Comparison of ENCODE assay signal across 2 cellular contexts in the genomic region with DNA sequence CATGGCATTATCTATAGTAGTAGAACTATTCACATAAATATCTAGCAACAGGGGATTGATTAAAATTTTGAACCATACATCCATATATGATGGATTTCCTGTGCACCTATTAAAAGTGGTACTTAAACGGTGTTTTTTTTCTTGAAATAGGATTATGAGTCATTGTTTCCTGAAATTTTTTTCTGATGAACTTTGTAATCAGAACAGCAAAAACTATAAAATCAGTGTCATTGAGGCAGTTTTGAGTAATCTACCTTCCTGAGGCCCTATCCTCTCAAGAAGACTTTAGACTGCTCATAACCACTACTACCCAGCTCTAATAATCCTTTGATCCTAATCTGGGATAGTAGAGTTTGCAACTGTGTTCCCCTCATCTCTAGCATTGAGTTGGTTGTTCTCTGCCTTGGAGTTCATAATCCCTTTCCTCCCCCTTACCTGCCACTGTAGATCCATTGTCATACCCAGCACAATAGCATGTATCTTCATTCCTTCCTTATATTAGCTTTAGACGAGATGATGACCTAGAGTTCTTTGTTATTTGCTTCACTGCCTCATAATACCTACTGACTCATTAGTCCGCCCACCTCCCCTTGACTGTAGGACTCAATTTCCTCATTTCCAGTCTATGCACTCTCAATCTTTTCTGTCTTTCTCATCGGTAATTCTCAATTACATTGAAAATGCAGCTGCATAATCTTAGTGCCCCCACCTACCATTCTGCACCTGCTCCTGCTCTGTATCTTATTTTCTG.
TF ChIP-seq lines count a peak whose summit lies in the region.

No MANE protein-coding gene starts in this region.

TF ChIP-seq in SK-N-SH, 30 proteins besides CTCF, POLR2A, EP300 and RAD21 (continued from another document):
- TF ChIP-seq FOSL2 (IDR thresholded peaks at IDR 0.05; ENCODE audit: borderline replicate concordance, low read depth) (peak; percentile 48; the same call in 1 of the 2 replicates), GABPA (IDR thresholded peaks at IDR 0.05; ENCODE audit: low read depth) (no peak), JUND (IDR thresholded peaks at IDR 0.05) (0 out of 2 replicates have a peak, but pooled peaks have one; percentile 10), GATA2 (CRISPR knock-in tag; IDR thresholded peaks at IDR 0.05) (no peak), PBX3 (IDR thresholded peaks at IDR 0.05) (no peak), ELF1 (IDR thresholded peaks at IDR 0.05) (no peak), MEF2A (IDR thresholded peaks at IDR 0.05; ENCODE audit: borderline replicate concordance, low read depth) (0 out of 2 replicates have a peak, but pooled peaks have one; percentile 27), TCF12 (IDR thresholded peaks at IDR 0.05) (no peak), SIN3A (IDR thresholded peaks at IDR 0.05; ENCODE audit: borderline replicate concordance, low read depth, low read length) (no peak), YY1 (IDR thresholded peaks at IDR 0.05; ENCODE audit: low read depth) (no peak), USF1 (IDR thresholded peaks at IDR 0.05; ENCODE audit: borderline replicate concordance, low read depth) (no peak), CHD2 (IDR thresholded peaks at IDR 0.05; ENCODE audit: low read length, partially characterized antibody) (no peak), RXRA (IDR thresholded peaks at IDR 0.05; ENCODE audit: borderline replicate concordance, low read depth) (no peak), RCOR1 (IDR thresholded peaks at IDR 0.05; ENCODE audit: low read length) (no peak), MXI1 (IDR thresholded peaks at IDR 0.05; ENCODE audit: low read depth, low read length) (no peak), FOXJ3 (CRISPR knock-in tag; IDR thresholded peaks at IDR 0.05) (no peak), NRF1 (IDR thresholded peaks at IDR 0.05; ENCODE audit: low read depth, low read length) (no peak)
- TF ChIP-seq, protein P1, sequence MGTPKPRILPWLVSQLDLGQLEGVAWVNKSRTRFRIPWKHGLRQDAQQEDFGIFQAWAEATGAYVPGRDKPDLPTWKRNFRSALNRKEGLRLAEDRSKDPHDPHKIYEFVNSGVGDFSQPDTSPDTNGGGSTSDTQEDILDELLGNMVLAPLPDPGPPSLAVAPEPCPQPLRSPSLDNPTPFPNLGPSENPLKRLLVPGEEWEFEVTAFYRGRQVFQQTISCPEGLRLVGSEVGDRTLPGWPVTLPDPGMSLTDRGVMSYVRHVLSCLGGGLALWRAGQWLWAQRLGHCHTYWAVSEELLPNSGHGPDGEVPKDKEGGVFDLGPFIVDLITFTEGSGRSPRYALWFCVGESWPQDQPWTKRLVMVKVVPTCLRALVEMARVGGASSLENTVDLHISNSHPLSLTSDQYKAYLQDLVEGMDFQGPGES (IDR thresholded peaks at IDR 0.05; ENCODE audit: low read depth, low read length), result no peak
- TF ChIP-seq, protein P2, sequence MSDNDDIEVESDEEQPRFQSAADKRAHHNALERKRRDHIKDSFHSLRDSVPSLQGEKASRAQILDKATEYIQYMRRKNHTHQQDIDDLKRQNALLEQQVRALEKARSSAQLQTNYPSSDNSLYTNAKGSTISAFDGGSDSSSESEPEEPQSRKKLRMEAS (IDR thresholded peaks at IDR 0.05; ENCODE audit: low read depth), result no peak
- TF ChIP-seq, protein P3, sequence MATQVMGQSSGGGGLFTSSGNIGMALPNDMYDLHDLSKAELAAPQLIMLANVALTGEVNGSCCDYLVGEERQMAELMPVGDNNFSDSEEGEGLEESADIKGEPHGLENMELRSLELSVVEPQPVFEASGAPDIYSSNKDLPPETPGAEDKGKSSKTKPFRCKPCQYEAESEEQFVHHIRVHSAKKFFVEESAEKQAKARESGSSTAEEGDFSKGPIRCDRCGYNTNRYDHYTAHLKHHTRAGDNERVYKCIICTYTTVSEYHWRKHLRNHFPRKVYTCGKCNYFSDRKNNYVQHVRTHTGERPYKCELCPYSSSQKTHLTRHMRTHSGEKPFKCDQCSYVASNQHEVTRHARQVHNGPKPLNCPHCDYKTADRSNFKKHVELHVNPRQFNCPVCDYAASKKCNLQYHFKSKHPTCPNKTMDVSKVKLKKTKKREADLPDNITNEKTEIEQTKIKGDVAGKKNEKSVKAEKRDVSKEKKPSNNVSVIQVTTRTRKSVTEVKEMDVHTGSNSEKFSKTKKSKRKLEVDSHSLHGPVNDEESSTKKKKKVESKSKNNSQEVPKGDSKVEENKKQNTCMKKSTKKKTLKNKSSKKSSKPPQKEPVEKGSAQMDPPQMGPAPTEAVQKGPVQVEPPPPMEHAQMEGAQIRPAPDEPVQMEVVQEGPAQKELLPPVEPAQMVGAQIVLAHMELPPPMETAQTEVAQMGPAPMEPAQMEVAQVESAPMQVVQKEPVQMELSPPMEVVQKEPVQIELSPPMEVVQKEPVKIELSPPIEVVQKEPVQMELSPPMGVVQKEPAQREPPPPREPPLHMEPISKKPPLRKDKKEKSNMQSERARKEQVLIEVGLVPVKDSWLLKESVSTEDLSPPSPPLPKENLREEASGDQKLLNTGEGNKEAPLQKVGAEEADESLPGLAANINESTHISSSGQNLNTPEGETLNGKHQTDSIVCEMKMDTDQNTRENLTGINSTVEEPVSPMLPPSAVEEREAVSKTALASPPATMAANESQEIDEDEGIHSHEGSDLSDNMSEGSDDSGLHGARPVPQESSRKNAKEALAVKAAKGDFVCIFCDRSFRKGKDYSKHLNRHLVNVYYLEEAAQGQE (IDR thresholded peaks at IDR 0.05; ENCODE audit: low read depth, low read length), result no peak
- TF ChIP-seq, protein P4, sequence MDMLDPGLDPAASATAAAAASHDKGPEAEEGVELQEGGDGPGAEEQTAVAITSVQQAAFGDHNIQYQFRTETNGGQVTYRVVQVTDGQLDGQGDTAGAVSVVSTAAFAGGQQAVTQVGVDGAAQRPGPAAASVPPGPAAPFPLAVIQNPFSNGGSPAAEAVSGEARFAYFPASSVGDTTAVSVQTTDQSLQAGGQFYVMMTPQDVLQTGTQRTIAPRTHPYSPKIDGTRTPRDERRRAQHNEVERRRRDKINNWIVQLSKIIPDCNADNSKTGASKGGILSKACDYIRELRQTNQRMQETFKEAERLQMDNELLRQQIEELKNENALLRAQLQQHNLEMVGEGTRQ (IDR thresholded peaks at IDR 0.05; ENCODE audit: borderline replicate concordance, low read depth, low read length), result no peak

TF ChIP-seq in SK-N-SH treated with all-trans-retinoic acid at 6 μM for 48 hours, 23 proteins besides CTCF, POLR2A, EP300 and RAD21 (continued from another document):
- TF ChIP-seq, protein P5, sequence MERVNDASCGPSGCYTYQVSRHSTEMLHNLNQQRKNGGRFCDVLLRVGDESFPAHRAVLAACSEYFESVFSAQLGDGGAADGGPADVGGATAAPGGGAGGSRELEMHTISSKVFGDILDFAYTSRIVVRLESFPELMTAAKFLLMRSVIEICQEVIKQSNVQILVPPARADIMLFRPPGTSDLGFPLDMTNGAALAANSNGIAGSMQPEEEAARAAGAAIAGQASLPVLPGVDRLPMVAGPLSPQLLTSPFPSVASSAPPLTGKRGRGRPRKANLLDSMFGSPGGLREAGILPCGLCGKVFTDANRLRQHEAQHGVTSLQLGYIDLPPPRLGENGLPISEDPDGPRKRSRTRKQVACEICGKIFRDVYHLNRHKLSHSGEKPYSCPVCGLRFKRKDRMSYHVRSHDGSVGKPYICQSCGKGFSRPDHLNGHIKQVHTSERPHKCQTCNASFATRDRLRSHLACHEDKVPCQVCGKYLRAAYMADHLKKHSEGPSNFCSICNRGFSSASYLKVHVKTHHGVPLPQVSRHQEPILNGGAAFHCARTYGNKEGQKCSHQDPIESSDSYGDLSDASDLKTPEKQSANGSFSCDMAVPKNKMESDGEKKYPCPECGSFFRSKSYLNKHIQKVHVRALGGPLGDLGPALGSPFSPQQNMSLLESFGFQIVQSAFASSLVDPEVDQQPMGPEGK (CRISPR knock-in tag; IDR thresholded peaks at IDR 0.05; ENCODE audit: borderline replicate concordance), result no peak
- TF ChIP-seq ZNF70 (CRISPR knock-in tag; IDR thresholded peaks at IDR 0.05) (no peak), CSDC2 (CRISPR knock-in tag; IDR thresholded peaks at IDR 0.05) (no peak), OSR1 (CRISPR knock-in tag; IDR thresholded peaks at IDR 0.05) (no peak), TCF4 (CRISPR knock-in tag; IDR thresholded peaks at IDR 0.05; ENCODE audit: borderline replicate concordance) (no peak), ARNTL (CRISPR knock-in tag; IDR thresholded peaks at IDR 0.05; ENCODE audit: borderline replicate concordance, low read depth) (no peak), ESRRG (CRISPR knock-in tag; IDR thresholded peaks at IDR 0.05) (no peak), ZC3H10 (CRISPR knock-in tag; IDR thresholded peaks at IDR 0.05) (no peak), CREB5 (CRISPR knock-in tag; IDR thresholded peaks at IDR 0.05; ENCODE audit: low read depth) (no peak)
